In the genomic region with DNA sequence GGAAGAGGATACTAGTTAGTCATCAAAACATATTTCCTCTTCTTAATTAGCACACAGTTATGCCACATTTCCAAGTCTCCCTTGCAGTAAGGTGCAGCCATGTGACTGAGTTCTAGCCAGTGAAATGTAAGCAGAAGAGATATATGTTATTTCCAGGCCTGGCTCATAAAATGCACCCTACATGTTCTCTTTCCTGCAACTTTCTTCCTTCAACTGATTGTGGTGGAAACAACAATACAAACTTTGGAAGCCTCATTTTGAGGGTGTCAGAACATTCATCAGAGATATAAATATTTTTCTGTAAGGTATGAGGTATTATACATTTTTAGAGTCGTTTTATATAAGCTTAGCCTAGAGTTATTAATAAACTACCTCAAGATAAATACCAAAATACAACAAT, we compare ENCODE assay signal across 22 cellular contexts.
"Had no signal": no experiment of that assay in that cellular context is flagged by ENCODE, and none has a peak within 500 bp of the region (broad histone marks: within the 10 kb centered on the region; RNA-seq: fewer than 3 reads in every experiment).

No MANE protein-coding gene starts in this region.

- H3K36me3 ChIP-seq: esophagus muscularis mucosa, gastroesophageal sphincter, heart right ventricle, left lung, lower lobe of right lung had no signal

- H3K27ac ChIP-seq: coronary artery, dorsolateral prefrontal cortex, esophagus muscularis mucosa, foreskin keratinocyte, gastroesophageal sphincter, heart right ventricle, left lung, lower lobe of right lung had no signal

- DNase-seq: dermis blood vessel endothelial cell; dorsolateral prefrontal cortex; effector CD4-positive, alpha-beta T cell; effector memory CD4-positive, alpha-beta T cell; foreskin keratinocyte; glutamatergic neuron; head of caudate nucleus; heart right ventricle; hippocampal formation; left cardiac atrium; left lung; left ventricle myocardium superior; lower lobe of right lung; mesenchymal stem cell; mucosa of descending colon; naive B cell; naive thymus-derived CD8-positive, alpha-beta T cell had no signal

- H3K4me1 ChIP-seq: esophagus muscularis mucosa, foreskin keratinocyte, gastroesophageal sphincter, heart right ventricle, left lung, lower lobe of right lung had no signal

- H3K4me3 ChIP-seq: coronary artery, dorsolateral prefrontal cortex, esophagus muscularis mucosa, gastroesophageal sphincter, heart right ventricle, left lung, lower lobe of right lung, mucosa of descending colon had no signal

- FAIRE-seq: endothelial cell of umbilical vein, keratinocyte had no signal

- H3K9me3 ChIP-seq: esophagus muscularis mucosa, gastroesophageal sphincter, heart right ventricle, left lung, lower lobe of right lung, mucosa of descending colon had no signal

- ATAC-seq: foreskin keratinocyte; gastroesophageal sphincter; heart right ventricle; left cardiac atrium; left lung; left ventricle myocardium superior; lower lobe of right lung; mucosa of descending colon; naive thymus-derived CD8-positive, alpha-beta T cell had no signal

- H3K27me3 ChIP-seq: esophagus muscularis mucosa, foreskin keratinocyte, gastroesophageal sphincter, heart right ventricle, left lung had no signal
